Comparison of ENCODE assay signal across 1 cellular context in the genomic region with DNA sequence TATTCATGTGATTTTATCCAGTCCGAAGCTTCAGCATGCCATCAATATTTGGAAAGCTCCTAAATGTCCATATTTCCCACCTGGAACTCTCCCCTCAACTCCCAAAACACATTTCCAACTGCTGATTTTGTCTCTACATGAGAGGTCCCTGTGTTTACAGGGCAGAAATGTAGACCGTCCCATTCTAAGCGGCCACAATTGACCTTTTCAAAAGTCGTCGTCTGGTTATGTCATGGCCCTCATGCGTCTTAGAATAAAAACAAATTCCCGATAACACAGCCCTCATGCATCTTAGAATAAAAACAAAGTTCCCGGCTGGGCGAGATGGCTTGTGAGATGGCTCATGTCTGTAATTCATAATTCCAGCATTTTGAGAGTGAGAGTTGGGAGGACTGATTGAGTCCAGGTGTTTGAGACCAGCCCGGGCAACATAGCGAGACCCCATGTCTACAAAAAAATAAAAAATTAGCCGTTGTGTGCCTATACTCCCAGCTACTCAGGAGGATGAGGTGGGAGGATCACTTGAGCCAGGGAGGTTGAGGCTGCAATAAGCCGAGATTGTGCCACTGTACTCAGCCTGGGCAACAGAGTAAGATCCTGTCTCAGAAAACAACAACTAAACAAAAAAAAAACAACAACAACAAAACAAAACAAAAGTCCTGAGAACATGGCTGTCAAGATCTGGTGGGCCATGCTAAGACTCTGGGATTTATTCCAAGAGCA.
A peak's percentile ranks its signal among the peaks of the same experiment; 100 is the strongest.
TF ChIP-seq lines count a peak whose summit lies in the region.

No MANE protein-coding gene starts in this region.

TF ChIP-seq in HepG2, 621 proteins besides CTCF, POLR2A, EP300 and RAD21:
- 0 out of 2 replicates have a peak, but pooled peaks have one; percentile 42 for TF ChIP-seq ZNF256 (CRISPR knock-in tag; conservative IDR thresholded peaks at IDR 0.05)
- TF ChIP-seq, protein P1, sequence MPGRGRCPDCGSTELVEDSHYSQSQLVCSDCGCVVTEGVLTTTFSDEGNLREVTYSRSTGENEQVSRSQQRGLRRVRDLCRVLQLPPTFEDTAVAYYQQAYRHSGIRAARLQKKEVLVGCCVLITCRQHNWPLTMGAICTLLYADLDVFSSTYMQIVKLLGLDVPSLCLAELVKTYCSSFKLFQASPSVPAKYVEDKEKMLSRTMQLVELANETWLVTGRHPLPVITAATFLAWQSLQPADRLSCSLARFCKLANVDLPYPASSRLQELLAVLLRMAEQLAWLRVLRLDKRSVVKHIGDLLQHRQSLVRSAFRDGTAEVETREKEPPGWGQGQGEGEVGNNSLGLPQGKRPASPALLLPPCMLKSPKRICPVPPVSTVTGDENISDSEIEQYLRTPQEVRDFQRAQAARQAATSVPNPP (CRISPR knock-in tag; IDR thresholded peaks at IDR 0.05), result no peak
